Comparison of ENCODE assay signal across 1 cellular context in the genomic region with DNA sequence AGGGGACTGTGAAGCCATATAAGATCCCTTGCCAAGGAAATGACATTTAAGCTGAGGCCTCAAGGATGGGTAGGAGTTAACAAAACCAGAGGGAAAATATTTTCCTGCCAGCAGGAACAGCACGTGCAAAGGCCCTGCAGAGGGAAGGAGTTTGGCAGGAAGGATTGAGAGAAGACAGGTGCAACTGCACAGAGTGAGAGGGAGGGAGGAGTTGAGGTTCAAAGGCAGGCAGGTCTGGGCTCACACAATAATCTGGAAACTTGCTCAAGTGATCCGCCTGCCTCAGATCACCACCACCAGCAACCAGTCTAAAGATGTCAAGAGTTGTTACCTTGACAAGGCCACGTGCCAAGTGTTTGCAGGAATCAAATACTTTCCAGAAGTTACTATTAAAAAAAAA.
TF ChIP-seq lines count a peak whose summit lies in the region.

No MANE protein-coding gene starts in this region.

TF ChIP-seq in H1, 55 proteins besides CTCF, POLR2A, EP300 and RAD21:
- TF ChIP-seq HDAC6 (IDR thresholded peaks at IDR 0.05; ENCODE audit: low read depth, low read length) (no peak), KDM1A (IDR thresholded peaks at IDR 0.05; ENCODE audit: borderline replicate concordance, low read length) (peak; percentile 59; the same call in 1 of the 2 replicates), POLR2AphosphoS5 (IDR thresholded peaks at IDR 0.05; ENCODE audit: low read depth, low read length) (no peak), HDAC2 (IDR thresholded peaks at IDR 0.05; ENCODE audit: borderline replicate concordance in 1 of 2, low read depth in 2 of 2, low read length in 2 of 2) (no peak), BRCA1 (IDR thresholded peaks at IDR 0.05; ENCODE audit: low read depth, low read length) (no peak), EZH2 (IDR thresholded peaks at IDR 0.05; ENCODE audit: low read depth, low read length, severe bottlenecking) (no peak), GTF2F1 (IDR thresholded peaks at IDR 0.05; ENCODE audit: borderline replicate concordance, low read depth, low read length) (no peak), RBBP5 (IDR thresholded peaks at IDR 0.05; ENCODE audit: borderline replicate concordance, low read depth, low read length) (no peak), EGR1 (IDR thresholded peaks at IDR 0.05; ENCODE audit: borderline replicate concordance, low read depth, low read length) (no peak)
